Comparison of ENCODE assay signal across 33 cellular contexts in genomic region chr12:46610754-46611153, GRCh38.
"Had no signal": no experiment of that assay in that cellular context is flagged by ENCODE, and none has a peak within 500 bp of the region (broad histone marks: within the 10 kb centered on the region; RNA-seq: fewer than 3 reads in every experiment).

No MANE protein-coding gene starts in this region.

- DNase-seq: activated CD4-positive, alpha-beta memory T cell treated with anti-CD3 and anti-CD28 coated beads for 36 hours; activated CD4-positive, alpha-beta T cell treated with anti-CD3 and anti-CD28 coated beads, Interleukin-2, amount 50 U/mL, for 1 hour; activated CD8-positive, alpha-beta memory T cell treated with anti-CD3 and anti-CD28 coated beads, Interleukin-2, amount 50 U/mL, for 4 hours; activated effector memory CD4-positive, alpha-beta T cell treated with anti-CD3 and anti-CD28 coated beads, Interleukin-2, amount 50 U/mL, for 16 hours; activated naive CD4-positive, alpha-beta T cell; activated naive CD4-positive, alpha-beta T cell treated with anti-CD3 and anti-CD28 coated beads, Interleukin-2, amount 50 U/mL, for 16 hours; activated naive CD8-positive, alpha-beta T cell treated with anti-CD3 and anti-CD28 coated beads, Interleukin-2, amount 10 ng/mL, durations not matched to agents 7 days and 5 days; activated T-cell treated with anti-CD3 and anti-CD28 coated beads for 4 hours; activated T-cell treated with anti-CD3 and anti-CD28 coated beads, Interleukin-2, amount 50 U/mL, for 72 hours; adrenal gland; body of pancreas; MM.1S; MV-4-11; NCI-H1092; NCI-H146; NCI-H187; NCI-H2029 treated with DMSO at 0.1 percent for 48 hours; NCI-H226; NCI-H524 treated with DMSO at 0.1 percent for 48 hours; NK-92 treated with Interleukin-12 subunit alpha and Interleukin-12 subunit beta, amount 100 ng/mL, for 24 hours; PC-3; Peyer's patch; RPMI8226; SHP77 treated with DMSO at 0.1 percent for 48 hours; SK-N-SH had no signal

- H3K4me3 ChIP-seq: adrenal gland, body of pancreas, breast epithelium, Peyer's patch, SJSA1 had no signal

- H3K27me3 ChIP-seq: adrenal gland, body of pancreas, breast epithelium, Peyer's patch, SJSA1 had no signal

- H3K4me2 ChIP-seq: KMS-11, SK-N-SH had no signal

- H3K27ac Mint-ChIP-seq: activated CD4-positive, alpha-beta memory T cell treated with anti-CD3 and anti-CD28 coated beads for 36 hours; activated T-cell treated with anti-CD3 and anti-CD28 coated beads, Interleukin-2, amount 50 U/mL, for 72 hours; activated T-helper 17 cell treated with anti-CD3 and anti-CD28 coated beads, Interleukin-2, amount 50 U/mL, for 72 hours; T-helper 1 cell treated with Interleukin-12 subunit alpha and Interleukin-12 subunit beta and Interleukin-4 antibody, amounts not matched to agents 30 μg/mL and 1 μg/mL, for 36 hours; T-helper 2 cell treated with Interferon-gamma antibody and Interleukin-4, amounts not matched to agents 5 μg/mL and 100 μg/mL, for 36 hours had no signal

- H3K27me3 Mint-ChIP-seq: activated CD4-positive, alpha-beta memory T cell treated with anti-CD3 and anti-CD28 coated beads for 36 hours; activated naive CD8-positive, alpha-beta T cell treated with anti-CD3 and anti-CD28 coated beads, Interleukin-2, amount 10 ng/mL, durations not matched to agents 7 days and 5 days; activated T-helper 17 cell treated with anti-CD3 and anti-CD28 coated beads, Interleukin-2, amount 50 U/mL, for 72 hours had no signal

- H3K9me3 ChIP-seq: adrenal gland, body of pancreas, breast epithelium, Peyer's patch, SJSA1, SK-N-SH had no signal

- H3K4me3 Mint-ChIP-seq: activated CD4-positive, alpha-beta memory T cell treated with anti-CD3 and anti-CD28 coated beads for 36 hours; activated naive CD8-positive, alpha-beta T cell treated with anti-CD3 and anti-CD28 coated beads, Interleukin-2, amount 10 ng/mL, durations not matched to agents 7 days and 5 days; activated T-cell treated with anti-CD3 and anti-CD28 coated beads, Interleukin-2, amount 50 U/mL, for 72 hours; T-helper 1 cell treated with Interleukin-12 subunit alpha and Interleukin-12 subunit beta and Interleukin-4 antibody, amounts not matched to agents 30 μg/mL and 1 μg/mL, for 36 hours had no signal

- H3K9me2 ChIP-seq: SK-N-SH had no signal

- FAIRE-seq: astrocyte, TTC549 had no signal

- ATAC-seq: activated T-cell treated with anti-CD3 and anti-CD28 coated beads, Interleukin-2, amount 50 U/mL, for 72 hours; activated T-helper 17 cell treated with anti-CD3 and anti-CD28 coated beads, Interleukin-2, amount 50 U/mL, for 72 hours; body of pancreas; PC-3 had no signal

- H3K36me3 ChIP-seq: adrenal gland, breast epithelium, Peyer's patch, SJSA1 had no signal

- H3K9ac ChIP-seq: KMS-11, SK-N-SH had no signal

- H3K27ac ChIP-seq: adrenal gland, body of pancreas, KMS-11, SJSA1 had no signal

- H3K4me1 ChIP-seq: Peyer's patch had no signal
